ENCODE assay signal across 11 cellular contexts in genomic region chr10:108894402-108895301, GRCh38.
A peak's percentile ranks its signal among the peaks of the same experiment; 100 is the strongest.
DNase-seq lines count a peak whose midpoint lies in the region; ATAC-seq lines count a peak whose summit lies in the region.
"Had no signal": no experiment of that assay in that cellular context is flagged by ENCODE, and none has a peak within 500 bp of the region (broad histone marks: within the 10 kb centered on the region; RNA-seq: fewer than 3 reads in every experiment).

No MANE protein-coding gene starts in this region.

- peaks cover 3 to 6% of the 10 kb centered on the region in 2 donors for H3K4me1 Mint-ChIP-seq in stimulated activated naive B cell treated with anti-CD40 and anti-IgM and Interleukin-4, amounts not matched to agents 10 μg/mL and 1 μg/mL and 100 μg/mL, for 72 hours
- H3K4me1 Mint-ChIP-seq in activated CD8-positive, alpha-beta memory T cell treated with anti-CD3 and anti-CD28 coated beads, Interleukin-2, amount 10 ng/mL, durations not matched to agents 7 days and 5 days, result no peaks in the 10 kb centered on the region

- intact Hi-C loops in aorta (cut with DNase I), result no loop called here

- no peaks in the 10 kb centered on the region for H3K36me3 ChIP-seq in aorta (ENCODE audit: control insufficient read depth in 1 of 2, insufficient read depth in 2 of 2, low read length in 1 of 2)
- H3K36me3 ChIP-seq: sigmoid colon had no signal

- H3K27ac Mint-ChIP-seq in stimulated activated naive B cell treated with anti-CD40 and anti-IgM and Interleukin-4, amounts not matched to agents 10 μg/mL and 1 μg/mL and 100 μg/mL, for 72 hours, result no peak overlapping the region
- no peak overlapping the region for H3K27ac Mint-ChIP-seq in activated CD8-positive, alpha-beta memory T cell treated with anti-CD3 and anti-CD28 coated beads, Interleukin-2, amount 10 ng/mL, durations not matched to agents 7 days and 5 days
- H3K27ac Mint-ChIP-seq: T-helper 1 cell treated with Interleukin-12 subunit alpha and Interleukin-12 subunit beta and Interleukin-4 antibody, amounts not matched to agents 30 μg/mL and 1 μg/mL, for 36 hours had no signal

- no peaks in the 10 kb centered on the region for H3K27me3 ChIP-seq in aorta (ENCODE audit: control insufficient read depth in 1 of 2, insufficient read depth in 2 of 2, low read length in 1 of 2)
- H3K27me3 ChIP-seq: sigmoid colon had no signal

- peak; percentile 87 for ATAC-seq in GM19328 (IDR thresholded peaks at IDR 0.05; ENCODE audit: unreplicated experiment)
- ATAC-seq in HG02759 (IDR thresholded peaks at IDR 0.05; ENCODE audit: unreplicated experiment), result peak; percentile 92
- ATAC-seq in HG03442 (IDR thresholded peaks at IDR 0.05; ENCODE audit: unreplicated experiment), result peak; percentile 84
- peak; percentile 68 to 84 for ATAC-seq in stimulated activated naive B cell treated with anti-CD40 and anti-IgM and Interleukin-4, amounts not matched to agents 10 μg/mL and 1 μg/mL and 100 μg/mL, for 72 hours (replicated peaks)
- no peak for ATAC-seq in aorta (ENCODE audit: low FRiP score)
- ATAC-seq in activated CD8-positive, alpha-beta memory T cell treated with anti-CD3 and anti-CD28 coated beads, Interleukin-2, amount 10 ng/mL, durations not matched to agents 7 days and 5 days, result no peak
- ATAC-seq: mucosa of descending colon had no signal

- WGBS in aorta, 2 donors, result 58 to 61% methylated on average over 8 of the region's 8 CpGs

- H3K9me3 ChIP-seq in aorta (ENCODE audit: control insufficient read depth, low read length), result no peaks in the 10 kb centered on the region
- H3K9me3 ChIP-seq: mucosa of descending colon, sigmoid colon had no signal

- H3K27me3 Mint-ChIP-seq in stimulated activated naive B cell treated with anti-CD40 and anti-IgM and Interleukin-4, amounts not matched to agents 10 μg/mL and 1 μg/mL and 100 μg/mL, for 72 hours, result no peaks in the 10 kb centered on the region
- no peaks in the 10 kb centered on the region for H3K27me3 Mint-ChIP-seq in activated CD8-positive, alpha-beta memory T cell treated with anti-CD3 and anti-CD28 coated beads, Interleukin-2, amount 10 ng/mL, durations not matched to agents 7 days and 5 days

- no peak for DNase-seq in stimulated activated naive B cell treated with anti-CD40 and anti-IgM and Interleukin-4, amounts not matched to agents 10 μg/mL and 1 μg/mL and 100 μg/mL, for 72 hours
- DNase-seq in aorta (no peak), NCI-H1417 (lab: John Stamatoyannopoulos, UW) (no peak)
- no peak for DNase-seq in activated CD8-positive, alpha-beta memory T cell treated with anti-CD3 and anti-CD28 coated beads, Interleukin-2, amount 10 ng/mL, durations not matched to agents 7 days and 5 days
- DNase-seq: mucosa of descending colon, NCI-H526 treated with DMSO at 0.1 percent for 48 hours, sigmoid colon had no signal

- H3K4me3 ChIP-seq in aorta (ENCODE audit: low read length in 2 of 2), result no peak overlapping the region
- H3K4me3 ChIP-seq: mucosa of descending colon, sigmoid colon had no signal

- H3K36me3 Mint-ChIP-seq in stimulated activated naive B cell treated with anti-CD40 and anti-IgM and Interleukin-4, amounts not matched to agents 10 μg/mL and 1 μg/mL and 100 μg/mL, for 72 hours, result no peaks in the 10 kb centered on the region
- H3K36me3 Mint-ChIP-seq in activated CD8-positive, alpha-beta memory T cell treated with anti-CD3 and anti-CD28 coated beads, Interleukin-2, amount 10 ng/mL, durations not matched to agents 7 days and 5 days, result no peaks in the 10 kb centered on the region

- peak overlapping the region in 1 of 2 donors; percentile 7 for H3K4me3 Mint-ChIP-seq in stimulated activated naive B cell treated with anti-CD40 and anti-IgM and Interleukin-4, amounts not matched to agents 10 μg/mL and 1 μg/mL and 100 μg/mL, for 72 hours
- no peak overlapping the region for H3K4me3 Mint-ChIP-seq in activated CD8-positive, alpha-beta memory T cell treated with anti-CD3 and anti-CD28 coated beads, Interleukin-2, amount 10 ng/mL, durations not matched to agents 7 days and 5 days
- H3K4me3 Mint-ChIP-seq: T-helper 1 cell treated with Interleukin-12 subunit alpha and Interleukin-12 subunit beta and Interleukin-4 antibody, amounts not matched to agents 30 μg/mL and 1 μg/mL, for 36 hours had no signal

- H3K9me3 Mint-ChIP-seq in stimulated activated naive B cell treated with anti-CD40 and anti-IgM and Interleukin-4, amounts not matched to agents 10 μg/mL and 1 μg/mL and 100 μg/mL, for 72 hours, result peaks cover 0 to 14% of the 10 kb centered on the region in 2 donors
- H3K9me3 Mint-ChIP-seq in activated CD8-positive, alpha-beta memory T cell treated with anti-CD3 and anti-CD28 coated beads, Interleukin-2, amount 10 ng/mL, durations not matched to agents 7 days and 5 days (ENCODE audit: low read depth), result peaks cover 9% of the 10 kb centered on the region

- H3K27ac ChIP-seq in aorta (ENCODE audit: low read depth in 1 of 2, low read length in 2 of 2), result no peak overlapping the region
- H3K27ac ChIP-seq: sigmoid colon had no signal

- CTCF ChIA-PET in activated CD8-positive, alpha-beta memory T cell treated with anti-CD3 and anti-CD28 coated beads, Interleukin-2, amount 10 ng/mL, durations not matched to agents 7 days and 5 days (lab: Charles Lee), result no interaction called here

- no peaks in the 10 kb centered on the region for H3K4me1 ChIP-seq in aorta (ENCODE audit: control insufficient read depth in 1 of 2, insufficient read depth in 2 of 2, low read length in 2 of 2)
- H3K4me1 ChIP-seq: sigmoid colon had no signal

Comparison
In these comparisons a context has a peak if more than half of its experiments do, and no peak if none do; other contexts are left out.
1. ATAC-seq: peak in GM19328 (single experiment), HG02759 (single experiment), HG03442 (single experiment) and stimulated activated naive B cell treated with anti-CD40 and anti-IgM and Interleukin-4, amounts not matched to agents 10 μg/mL and 1 μg/mL and 100 μg/mL, for 72 hours (2 of 2); none in aorta (single experiment) and activated CD8-positive, alpha-beta memory T cell treated with anti-CD3 and anti-CD28 coated beads, Interleukin-2, amount 10 ng/mL, durations not matched to agents 7 days and 5 days (single experiment).